Comparison of ENCODE assay signal across 29 cellular contexts in genomic region chr6:68719761-68720160, GRCh38.
"Had no signal": no experiment of that assay in that cellular context is flagged by ENCODE, and none has a peak within 500 bp of the region (broad histone marks: within the 10 kb centered on the region; RNA-seq: fewer than 3 reads in every experiment).

No MANE protein-coding gene starts in this region.

- H3K9me3 ChIP-seq: colonic mucosa, esophagus muscularis mucosa, esophagus squamous epithelium, gastrocnemius medialis, gastroesophageal sphincter, heart left ventricle, heart right ventricle had no signal

- H3K27me3 ChIP-seq: colonic mucosa, dorsolateral prefrontal cortex, esophagus muscularis mucosa, esophagus squamous epithelium, foreskin keratinocyte, gastrocnemius medialis, gastroesophageal sphincter, heart left ventricle, heart right ventricle had no signal

- ATAC-seq: effector memory CD8-positive, alpha-beta T cell; esophagus mucosa; foreskin keratinocyte; gastrocnemius medialis; gastroesophageal sphincter; heart left ventricle had no signal

- DNase-seq: colonic mucosa; cortex of kidney; dermis blood vessel endothelial cell; dorsolateral prefrontal cortex; effector CD4-positive, alpha-beta T cell; effector CD8-positive, alpha-beta T cell; effector memory CD4-positive, alpha-beta T cell; effector memory CD8-positive, alpha-beta T cell; endodermal cell; erythroblast; esophagus squamous epithelium; foreskin fibroblast; foreskin keratinocyte; foreskin melanocyte; gastrocnemius medialis; glutamatergic neuron; head of caudate nucleus; heart left ventricle; heart right ventricle had no signal

- H3K36me3 ChIP-seq: colonic mucosa, esophagus muscularis mucosa, esophagus squamous epithelium, gastrocnemius medialis, gastroesophageal sphincter, heart left ventricle, heart right ventricle had no signal

- H3K9me3 Mint-ChIP-seq: dendritic cell treated with granulocyte-macrophage colony-stimulating factor and Interleukin-4, amounts not matched to agents 40 ng/mL and 50 ng/mL, for 4 days; endodermal cell had no signal

- H3K4me1 ChIP-seq: colonic mucosa, esophagus squamous epithelium, foreskin keratinocyte, gastrocnemius medialis, gastroesophageal sphincter, heart left ventricle had no signal

- H3K4me1 Mint-ChIP-seq: endodermal cell had no signal

- H3K4me3 Mint-ChIP-seq: dendritic cell treated with granulocyte-macrophage colony-stimulating factor and Interleukin-4, amounts not matched to agents 40 ng/mL and 50 ng/mL, for 4 days; effector memory CD8-positive, alpha-beta T cell; endodermal cell had no signal

- H3K4me3 ChIP-seq: colonic mucosa, coronary artery, dorsolateral prefrontal cortex, esophagus muscularis mucosa, esophagus squamous epithelium, gastrocnemius medialis, gastroesophageal sphincter, heart left ventricle, heart right ventricle had no signal

- H3K27me3 Mint-ChIP-seq: effector memory CD8-positive, alpha-beta T cell had no signal

- FAIRE-seq: colon, endometrium, endothelial cell of umbilical vein, frontal cortex had no signal

- H3K27ac Mint-ChIP-seq: dendritic cell treated with granulocyte-macrophage colony-stimulating factor and Interleukin-4, amounts not matched to agents 40 ng/mL and 50 ng/mL, for 4 days; effector memory CD8-positive, alpha-beta T cell; endodermal cell had no signal

- H3K27ac ChIP-seq: colonic mucosa, epithelial cell of prostate, esophagus muscularis mucosa, foreskin keratinocyte, gastrocnemius medialis, gastroesophageal sphincter had no signal
